Comparison of ENCODE assay signal across 17 cellular contexts in genomic region chr9:5612187-5612535, GRCh38.
"Had no signal": no experiment of that assay in that cellular context is flagged by ENCODE, and none has a peak within 500 bp of the region (broad histone marks: within the 10 kb centered on the region; RNA-seq: fewer than 3 reads in every experiment).

No MANE protein-coding gene starts in this region.

- H3K4me3 ChIP-seq: adrenal gland, colonic mucosa, lower lobe of right lung, SK-N-MC, upper lobe of left lung had no signal

- H3K9me3 ChIP-seq: adrenal gland, colonic mucosa, lower lobe of right lung, upper lobe of left lung had no signal

- ATAC-seq: foreskin keratinocyte; lower lobe of right lung; stimulated activated naive B cell treated with anti-CD40 and anti-IgM and Interleukin-4, amounts not matched to agents 10 μg/mL and 1 μg/mL and 100 μg/mL, for 72 hours had no signal

- H3K27me3 Mint-ChIP-seq: stimulated activated naive B cell treated with anti-CD40 and anti-IgM and Interleukin-4, amounts not matched to agents 10 μg/mL and 1 μg/mL and 100 μg/mL, for 72 hours had no signal

- H3K27ac ChIP-seq: adrenal gland, colonic mucosa, foreskin keratinocyte, SK-N-MC, upper lobe of left lung had no signal

- H3K4me1 Mint-ChIP-seq: mesothelial cell of epicardium, neural crest cell had no signal

- H3K36me3 Mint-ChIP-seq: immature natural killer cell; mesothelial cell of epicardium; stimulated activated naive B cell treated with anti-CD40 and anti-IgM and Interleukin-4, amounts not matched to agents 10 μg/mL and 1 μg/mL and 100 μg/mL, for 72 hours had no signal

- H3K4me3 Mint-ChIP-seq: activated naive CD4-positive, alpha-beta T cell treated with anti-CD3 and anti-CD28 coated beads for 36 hours; immature natural killer cell; mesothelial cell of epicardium; neural crest cell; stimulated activated naive B cell treated with anti-CD40 and anti-IgM and Interleukin-4, amounts not matched to agents 10 μg/mL and 1 μg/mL and 100 μg/mL, for 72 hours had no signal

- H3K27ac Mint-ChIP-seq: activated naive CD4-positive, alpha-beta T cell treated with anti-CD3 and anti-CD28 coated beads for 36 hours; activated T-helper 2 cell treated with anti-CD3 and anti-CD28 coated beads, Interferon-gamma antibody, Interleukin-2, Interleukin-4, amounts not matched to agents 10 μg/mL and 5 μg/mL and 100 μg/mL, durations not matched to agents 14 hours and 24 hours and 36 hours; mesothelial cell of epicardium; stimulated activated naive B cell treated with anti-CD40 and anti-IgM and Interleukin-4, amounts not matched to agents 10 μg/mL and 1 μg/mL and 100 μg/mL, for 72 hours had no signal

- H3K9me3 Mint-ChIP-seq: activated naive CD4-positive, alpha-beta T cell treated with anti-CD3 and anti-CD28 coated beads for 36 hours; activated T-helper 2 cell treated with anti-CD3 and anti-CD28 coated beads, Interferon-gamma antibody, Interleukin-2, Interleukin-4, amounts not matched to agents 10 μg/mL and 5 μg/mL and 100 μg/mL, durations not matched to agents 14 hours and 24 hours and 36 hours; immature natural killer cell; mesothelial cell of epicardium; neural crest cell; stimulated activated naive B cell treated with anti-CD40 and anti-IgM and Interleukin-4, amounts not matched to agents 10 μg/mL and 1 μg/mL and 100 μg/mL, for 72 hours had no signal

- H3K27me3 ChIP-seq: adrenal gland, colonic mucosa, foreskin keratinocyte, upper lobe of left lung had no signal

- H3K36me3 ChIP-seq: adrenal gland, colonic mucosa, lower lobe of right lung, upper lobe of left lung had no signal

- H3K4me1 ChIP-seq: colonic mucosa, foreskin keratinocyte had no signal

- DNase-seq: activated CD4-positive, alpha-beta T cell treated with anti-CD3 and anti-CD28 coated beads, Interleukin-2, amount 50 U/mL, for 48 hours; activated CD4-positive, CD25-positive, alpha-beta regulatory T cell treated with anti-CD3 and anti-CD28 coated beads, Interleukin-2, amount 50 U/mL, for 72 hours; activated naive CD4-positive, alpha-beta T cell treated with anti-CD3 and anti-CD28 coated beads for 36 hours; caudate nucleus; colonic mucosa; effector CD4-positive, alpha-beta T cell; foreskin keratinocyte; head of caudate nucleus; immature natural killer cell; lower lobe of right lung; stimulated activated naive B cell treated with anti-CD40 and anti-IgM and Interleukin-4, amounts not matched to agents 10 μg/mL and 1 μg/mL and 100 μg/mL, for 72 hours; upper lobe of left lung had no signal
